13 cellular contexts compared by ENCODE assay signal in the genomic region with DNA sequence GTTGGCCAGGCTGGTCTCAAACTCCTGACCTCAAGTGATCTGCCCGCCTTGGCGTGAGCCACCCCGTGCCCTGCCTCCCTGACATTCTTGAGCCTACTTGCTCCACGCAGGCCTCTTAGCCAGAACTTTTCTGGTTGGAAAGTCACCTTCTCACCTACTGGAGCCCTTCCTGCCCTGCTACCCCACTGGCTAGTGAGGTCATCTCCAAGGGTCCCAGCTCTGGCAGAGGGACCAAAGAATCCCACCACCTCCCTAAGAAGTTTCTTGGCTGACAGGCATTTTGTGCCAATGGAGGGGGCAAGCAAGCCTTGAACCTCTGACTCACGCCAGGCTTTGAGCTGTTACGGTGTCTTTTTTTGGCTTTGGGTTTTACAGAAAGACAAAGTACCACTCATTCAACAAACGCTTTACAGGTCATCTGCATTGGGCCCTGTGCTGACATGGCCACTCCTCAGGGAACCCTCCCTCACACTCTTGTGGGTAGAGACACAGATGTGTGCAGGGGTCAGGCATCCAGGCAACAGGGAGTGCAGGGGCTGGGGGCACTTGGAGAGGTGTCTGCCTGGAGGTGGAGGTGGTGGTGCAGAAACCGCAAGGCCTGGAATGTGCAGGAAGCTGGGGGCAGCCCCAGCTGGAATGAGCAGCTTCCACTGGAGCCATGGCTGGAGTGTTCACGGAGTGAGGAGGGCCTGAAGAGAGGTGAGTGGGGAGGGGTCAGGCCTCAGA. TPM values are rescaled to one million over a fixed set of nuclear protein-coding genes. Genes with fewer than 3 reads are reported as not detected.
DNase-seq lines count a peak whose midpoint lies in the region; ATAC-seq and TF ChIP-seq lines count a peak whose summit lies in the region.
"Had no signal": no experiment of that assay in that cellular context is flagged by ENCODE, and none has a peak within 500 bp of the region (broad histone marks: within the 10 kb centered on the region; RNA-seq: fewer than 3 reads in every experiment).

No MANE protein-coding gene starts in this region.

- CTCF ChIA-PET in PC-9 (lab: Charles Lee) = interaction anchor here (0.6 to 2.5 kb wide), 2 partner anchors 25 to 83 kb away, joined by 3 to 22 read pairs; no protein-coding TSS in a partner anchor

- H3K27me3 Mint-ChIP-seq in T-helper 2 cell treated with Interferon-gamma antibody and Interleukin-4, amounts not matched to agents 5 μg/mL and 100 μg/mL, for 36 hours (ENCODE audit: low read depth) = peaks cover 34% of the 10 kb centered on the region
- H3K27me3 Mint-ChIP-seq in progenitor cell of endocrine pancreas = peaks cover 27% of the 10 kb centered on the region

- H3K27ac ChIP-seq in PC-9 (no peak overlapping the region), dorsolateral prefrontal cortex (peak overlapping the region in 55 of 59 donors; percentile 3 to 98 (median 90))

- no peaks in the 10 kb centered on the region for H3K9me3 Mint-ChIP-seq in T-helper 2 cell treated with Interferon-gamma antibody and Interleukin-4, amounts not matched to agents 5 μg/mL and 100 μg/mL, for 36 hours
- no peaks in the 10 kb centered on the region for H3K9me3 Mint-ChIP-seq in progenitor cell of endocrine pancreas (ENCODE audit: low read depth)

- no peaks in the 10 kb centered on the region for H4K20me1 ChIP-seq in PC-9 (ENCODE audit: insufficient read depth)

- peaks cover 14% of the 10 kb centered on the region for H3K4me1 ChIP-seq in PC-9 (replicated peaks; ENCODE audit: insufficient read depth)

- H3K4me3 ChIP-seq in PC-9 (no peak overlapping the region), dorsolateral prefrontal cortex (peak overlapping the region in 4 of 59 donors; percentile 83 to 90 (median 88))

- no peak for DNase-seq in T-helper 2 cell treated with Interferon-gamma antibody and Interleukin-4, amounts not matched to agents 5 μg/mL and 100 μg/mL, for 36 hours (ENCODE audit: low spot score)
- DNase-seq in T-helper 2 cell = no peak
- DNase-seq in PC-9 = no peak
- DNase-seq in dorsolateral prefrontal cortex = no peak
- no peak for DNase-seq in progenitor cell of endocrine pancreas (ENCODE audit: low spot score, unreplicated experiment)
- no peak for DNase-seq in middle frontal gyrus (ENCODE audit: extremely low spot score, low spot score)
- DNase-seq in NCI-H128 (lab: John Stamatoyannopoulos, UW; ENCODE audit: unreplicated experiment) = no peak
- DNase-seq: 8988T; effector CD8-positive, alpha-beta T cell; MM.1S; NCI-H510A treated with DMSO at 0.1 percent for 48 hours; stimulated activated CD4-positive, alpha-beta T cell treated with anti-CD3 and anti-CD28 coated beads, Interleukin-12 subunit alpha, Interleukin-12 subunit beta, amount 100 ng/mL, for 4 hours had no signal

- no peaks in the 10 kb centered on the region for H3K36me3 ChIP-seq in PC-9 (ENCODE audit: low read depth)

- H3K27me3 ChIP-seq in PC-9 (ENCODE audit: insufficient read depth, low read depth) = no peaks in the 10 kb centered on the region
- no peaks in the 10 kb centered on the region for H3K27me3 ChIP-seq in dorsolateral prefrontal cortex

- TF ChIP-seq CTCF in PC-9 (conservative IDR thresholded peaks at IDR 0.05) (no peak), dorsolateral prefrontal cortex (IDR thresholded peaks at IDR 0.05 in 54 of 56, conservative IDR thresholded peaks at IDR 0.05 in 2 of 56; ENCODE audit: low read depth in 1 of 56, partially characterized antibody in 56 of 56) (no peak), progenitor cell of endocrine pancreas (IDR thresholded peaks at IDR 0.05; ENCODE audit: unreplicated experiment) (no peak)

- BruUV-seq in PC-9 (replicated peaks; lab: Mats Ljungman, UMichigan) = no TSS peak

- intact Hi-C loops in PC-9 (cut with micrococcal nuclease; ENCODE audit: unreplicated experiment) = no loop called here
- intact Hi-C loops in dorsolateral prefrontal cortex (cut with DNase I) = loop anchor here in 1 of 2 donors (10.0 kb wide), 2 partner anchors 151 to 339 kb away; partner anchors contain the start of genes GVQW3 and THAP12

- no peak overlapping the region for H3K27ac Mint-ChIP-seq in T-helper 2 cell treated with Interferon-gamma antibody and Interleukin-4, amounts not matched to agents 5 μg/mL and 100 μg/mL, for 36 hours
- no peak overlapping the region for H3K27ac Mint-ChIP-seq in progenitor cell of endocrine pancreas

- H2AFZ ChIP-seq in PC-9 = no peak overlapping the region

- H3K4me2 ChIP-seq in PC-9 = peak overlapping the region; percentile 66; the same call in 1 of the 2 replicates

- no peaks in the 10 kb centered on the region for H3K9me3 ChIP-seq in PC-9 (ENCODE audit: insufficient read depth, low read depth)

- H3K4me1 Mint-ChIP-seq in T-helper 2 cell treated with Interferon-gamma antibody and Interleukin-4, amounts not matched to agents 5 μg/mL and 100 μg/mL, for 36 hours (ENCODE audit: low read depth) = peaks cover 43% of the 10 kb centered on the region
- peaks cover 2% of the 10 kb centered on the region for H3K4me1 Mint-ChIP-seq in progenitor cell of endocrine pancreas (ENCODE audit: low read depth)

- H3K4me3 Mint-ChIP-seq in T-helper 2 cell treated with Interferon-gamma antibody and Interleukin-4, amounts not matched to agents 5 μg/mL and 100 μg/mL, for 36 hours = peak overlapping the region; percentile 19
- peak overlapping the region; percentile 53 for H3K4me3 Mint-ChIP-seq in progenitor cell of endocrine pancreas (ENCODE audit: low read depth)

- ATAC-seq in HG03139 (IDR thresholded peaks at IDR 0.05; ENCODE audit: unreplicated experiment) = no peak

- no peaks in the 10 kb centered on the region for H3K79me2 ChIP-seq in PC-9 (ENCODE audit: low read depth)

- H3K36me3 Mint-ChIP-seq in T-helper 2 cell treated with Interferon-gamma antibody and Interleukin-4, amounts not matched to agents 5 μg/mL and 100 μg/mL, for 36 hours (ENCODE audit: low read depth) = no peaks in the 10 kb centered on the region
- no peaks in the 10 kb centered on the region for H3K36me3 Mint-ChIP-seq in progenitor cell of endocrine pancreas (ENCODE audit: insufficient read depth)

- peaks cover 17% of the 10 kb centered on the region; the same call in 1 of the 2 replicates for H3F3A ChIP-seq in PC-9 (ENCODE audit: insufficient read depth, low read depth)

- H3K9me2 ChIP-seq in PC-9 (ENCODE audit: insufficient read depth) = no peaks in the 10 kb centered on the region

- POLR2A ChIA-PET in PC-9 (lab: Charles Lee; ENCODE audit: unreplicated experiment) = interaction anchor here (0.6 to 1.0 kb wide), 3 partner anchors 26 to 81 kb away, joined by 3 to 5 read pairs (median 4); no protein-coding TSS in a partner anchor

RNA-seq across cellular contexts. Expression of gene WNT11, which starts 27.1 kb away (rescaled TPM):
- total RNA-seq in PC-9 (2021) (3.2 TPM in 1 of 2 replicates, not detected in the other), dorsolateral prefrontal cortex (1 to 10 TPM in 77 of 120 experiments, under 1 TPM in 39, not detected in 4; 0.25 to 6.2 (median 1.2) TPM), progenitor cell of endocrine pancreas (1.5 and 1.7 TPM in 2 replicates)
